Comparison of ENCODE assay signal across 9 cellular contexts in the genomic region with DNA sequence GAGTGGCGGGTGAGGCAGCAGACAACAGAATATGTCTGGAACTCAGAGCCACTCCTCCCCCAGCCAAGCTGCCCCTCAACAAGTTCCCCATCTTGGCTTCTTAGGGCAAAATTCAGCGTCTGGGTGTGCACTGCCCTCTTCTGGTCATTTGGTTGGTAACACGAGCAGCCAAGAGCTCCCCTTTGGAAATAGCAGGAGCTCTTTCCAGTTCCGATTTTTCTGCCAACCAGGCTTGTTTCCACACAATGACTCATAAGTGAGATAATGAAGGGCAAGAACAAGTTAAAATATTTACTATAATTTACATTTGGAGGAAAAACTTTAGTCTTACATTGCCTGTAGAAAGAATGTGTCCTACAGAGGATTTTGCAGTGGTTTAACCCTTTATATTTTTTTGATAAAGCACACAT.
DNase-seq lines count a peak whose midpoint lies in the region; ATAC-seq and TF ChIP-seq lines count a peak whose summit lies in the region.
"Had no signal": no experiment of that assay in that cellular context is flagged by ENCODE, and none has a peak within 500 bp of the region (broad histone marks: within the 10 kb centered on the region; RNA-seq: fewer than 3 reads in every experiment).

No MANE protein-coding gene starts in this region.

- no peak overlapping the region for H3K9ac ChIP-seq in neuronal stem cell (ENCODE audit: low read depth, low read length, poor library complexity)
- H3K9ac ChIP-seq: BLaER1 treated with 17β-estradiol and CSF1 and Interleukin-3, amounts not matched to agents 10 nM and 100 nM had no signal

- H2BK120ac ChIP-seq in neuronal stem cell (ENCODE audit: low read depth, low read length): no peak overlapping the region

- H3K9me3 ChIP-seq in neuronal stem cell (replicated peaks in 1 of 2; ENCODE audit: control insufficient read depth in 2 of 2, insufficient read depth in 1 of 2, low read depth in 1 of 2, low read length in 2 of 2): no peaks in the 10 kb centered on the region
- H3K9me3 ChIP-seq: BLaER1 treated with 17β-estradiol and CSF1 and Interleukin-3, amounts not matched to agents 10 nM and 100 nM had no signal

- ATAC-seq in HG02981 (IDR thresholded peaks at IDR 0.05; ENCODE audit: unreplicated experiment): peak; percentile 49
- peak; percentile 42 for ATAC-seq in activated CD8-positive, alpha-beta memory T cell treated with anti-CD3 and anti-CD28 coated beads, Interleukin-2, amount 10 ng/mL, durations not matched to agents 7 days and 5 days
- ATAC-seq in HG03565 (IDR thresholded peaks at IDR 0.05; ENCODE audit: unreplicated experiment): no peak

- H3K27me3 ChIP-seq in neuronal stem cell (ENCODE audit: control insufficient read depth in 3 of 3, insufficient read depth in 3 of 3, low read depth in 1 of 3, low read length in 3 of 3): peaks cover 0 to 4% (median 0%) of the 10 kb centered on the region in 3 experiments
- H3K27me3 ChIP-seq: BLaER1 treated with 17β-estradiol and CSF1 and Interleukin-3, amounts not matched to agents 10 nM and 100 nM had no signal

- no peak overlapping the region for H3K4me3 Mint-ChIP-seq in activated CD8-positive, alpha-beta memory T cell treated with anti-CD3 and anti-CD28 coated beads, Interleukin-2, amount 10 ng/mL, durations not matched to agents 7 days and 5 days

- H3K18ac ChIP-seq in neuronal stem cell (ENCODE audit: low read length): no peak overlapping the region

- H3K4me3 ChIP-seq in foreskin fibroblast (ENCODE audit: low read depth in 1 of 2, low read length in 2 of 2): no peak overlapping the region
- no peak overlapping the region for H3K4me3 ChIP-seq in neuronal stem cell (ENCODE audit: low read length in 2 of 2)
- H3K4me3 ChIP-seq: BLaER1 treated with 17β-estradiol and CSF1 and Interleukin-3, amounts not matched to agents 10 nM and 100 nM had no signal

- no peak overlapping the region for H3K27ac ChIP-seq in neuronal stem cell (replicated peaks; ENCODE audit: low read length)
- H3K27ac ChIP-seq: BLaER1 treated with 17β-estradiol and CSF1 and Interleukin-3, amounts not matched to agents 10 nM and 100 nM had no signal

- no peak overlapping the region for H2AFZ ChIP-seq in neuronal stem cell (ENCODE audit: low read length)

- H2BK15ac ChIP-seq in neuronal stem cell (ENCODE audit: low read length): no peak overlapping the region

- no peaks in the 10 kb centered on the region for H3K9me3 Mint-ChIP-seq in activated CD8-positive, alpha-beta memory T cell treated with anti-CD3 and anti-CD28 coated beads, Interleukin-2, amount 10 ng/mL, durations not matched to agents 7 days and 5 days (ENCODE audit: low read depth)

- H2BK5ac ChIP-seq in neuronal stem cell (ENCODE audit: low read length): no peak overlapping the region

- no peak overlapping the region for H3K14ac ChIP-seq in neuronal stem cell (ENCODE audit: low read length)

- H3K4me2 ChIP-seq in neuronal stem cell (ENCODE audit: insufficient read depth, low read length, poor library complexity, severe bottlenecking): no peak overlapping the region
- H3K4me2 ChIP-seq: BLaER1 treated with 17β-estradiol and CSF1 and Interleukin-3, amounts not matched to agents 10 nM and 100 nM had no signal

- H4K91ac ChIP-seq in neuronal stem cell (ENCODE audit: low read depth, low read length, poor library complexity): no peak overlapping the region

- no peak overlapping the region for H3K4ac ChIP-seq in neuronal stem cell (ENCODE audit: low read length)

- peak; percentile 50 for DNase-seq in NCI-H2107 treated with DMSO at 0.1 percent for 48 hours (lab: John Stamatoyannopoulos, UW; ENCODE audit: unreplicated experiment)
- no peak for DNase-seq in NCI-H2107 (lab: John Stamatoyannopoulos, UW)
- peak; percentile 8 for DNase-seq in NCI-H510A (lab: John Stamatoyannopoulos, UW)
- peak; percentile 59 for DNase-seq in activated CD8-positive, alpha-beta memory T cell treated with anti-CD3 and anti-CD28 coated beads, Interleukin-2, amount 10 ng/mL, durations not matched to agents 7 days and 5 days
- peak; percentile 76 to 92 for DNase-seq in foreskin fibroblast
- peak; percentile 71 for DNase-seq in neuronal stem cell (ENCODE audit: low spot score)

- H2BK12ac ChIP-seq in neuronal stem cell (ENCODE audit: low read length): no peak overlapping the region

- H3K36me3 ChIP-seq in neuronal stem cell (replicated peaks in 1 of 2; ENCODE audit: control insufficient read depth in 2 of 2, insufficient read depth in 2 of 2, low read length in 2 of 2): no peaks in the 10 kb centered on the region
- H3K36me3 ChIP-seq: BLaER1 treated with 17β-estradiol and CSF1 and Interleukin-3, amounts not matched to agents 10 nM and 100 nM had no signal

- H3K4me1 ChIP-seq in neuronal stem cell (ENCODE audit: control insufficient read depth in 2 of 2, insufficient read depth in 1 of 2, low read depth in 1 of 2, low read length in 2 of 2): no peaks in the 10 kb centered on the region
- H3K4me1 ChIP-seq: BLaER1 treated with 17β-estradiol and CSF1 and Interleukin-3, amounts not matched to agents 10 nM and 100 nM had no signal

- no peaks in the 10 kb centered on the region for H3K79me1 ChIP-seq in neuronal stem cell (ENCODE audit: low read depth, low read length)

- CTCF ChIA-PET in activated CD8-positive, alpha-beta memory T cell treated with anti-CD3 and anti-CD28 coated beads, Interleukin-2, amount 10 ng/mL, durations not matched to agents 7 days and 5 days (lab: Charles Lee): interaction anchor here (0.6 to 12.4 kb wide), 24 partner anchors 10 to 326 kb away, joined by 3 to 243 read pairs (median 4); no protein-coding TSS in a partner anchor

- peak; percentile 80 for TF ChIP-seq CTCF in foreskin fibroblast (IDR thresholded peaks at IDR 0.05; ENCODE audit: low read depth, low read length)

- no peak overlapping the region for H4K8ac ChIP-seq in neuronal stem cell (ENCODE audit: low read depth, low read length)

- no peak overlapping the region for H2AK5ac ChIP-seq in neuronal stem cell (ENCODE audit: low read depth, low read length)

- no peaks in the 10 kb centered on the region for H3K36me3 Mint-ChIP-seq in activated CD8-positive, alpha-beta memory T cell treated with anti-CD3 and anti-CD28 coated beads, Interleukin-2, amount 10 ng/mL, durations not matched to agents 7 days and 5 days

- H3K27me3 Mint-ChIP-seq in activated CD8-positive, alpha-beta memory T cell treated with anti-CD3 and anti-CD28 coated beads, Interleukin-2, amount 10 ng/mL, durations not matched to agents 7 days and 5 days: peaks cover 29% of the 10 kb centered on the region

- no CpG with 5 or more reads among the region's 4 CpGs for WGBS in neuronal stem cell (ENCODE audit: extremely low coverage in 2 of 2, insufficient read length in 2 of 2, insufficient replicate concordance in 1 of 2), 2 donors

- H3K23ac ChIP-seq in neuronal stem cell (ENCODE audit: low read depth, low read length, poor library complexity): no peak overlapping the region

- no peaks in the 10 kb centered on the region for H3K4me1 Mint-ChIP-seq in activated CD8-positive, alpha-beta memory T cell treated with anti-CD3 and anti-CD28 coated beads, Interleukin-2, amount 10 ng/mL, durations not matched to agents 7 days and 5 days

- no peak overlapping the region for H3K27ac Mint-ChIP-seq in activated CD8-positive, alpha-beta memory T cell treated with anti-CD3 and anti-CD28 coated beads, Interleukin-2, amount 10 ng/mL, durations not matched to agents 7 days and 5 days
